ENCODE assay signal across 8 cellular contexts in genomic region chr5:80254767-80255424, GRCh38. TPM values are rescaled to one million over a fixed set of nuclear protein-coding genes. Genes with fewer than 3 reads are reported as not detected.
DNase-seq lines count a peak whose midpoint lies in the region; ATAC-seq, FAIRE-seq and TF ChIP-seq lines count a peak whose summit lies in the region.

No MANE protein-coding gene starts in this region.

- H3K4ac ChIP-seq in H1 (replicated peaks; ENCODE audit: insufficient read length, low read depth, low read length), result no peak overlapping the region

- H2BK20ac ChIP-seq in H1 (ENCODE audit: low read length), result no peak overlapping the region

- H3K36me3 ChIP-seq in SK-N-SH (replicated peaks in 1 of 2; ENCODE audit: control insufficient read depth in 1 of 2, insufficient read depth in 2 of 2, low read length in 1 of 2) (no peaks in the 10 kb centered on the region), H1 (ENCODE audit: control insufficient read depth in 2 of 4, insufficient read depth in 4 of 4, low read length in 3 of 4) (peaks cover 0 to 4% (median 0%) of the 10 kb centered on the region in 4 experiments; a peak in 1 of 8 replicates), mesodermal cell (ENCODE audit: control insufficient read depth, insufficient read depth, low read length) (no peaks in the 10 kb centered on the region), tibial nerve (no peaks in the 10 kb centered on the region)

- TF ChIP-seq CTCF in AG04450 (IDR thresholded peaks at IDR 0.05; ENCODE audit: low read depth, low read length), result no peak
- no peak for TF ChIP-seq CTCF in SK-N-SH (IDR thresholded peaks at IDR 0.05)
- no peak for TF ChIP-seq CTCF in H1 (IDR thresholded peaks at IDR 0.05; ENCODE audit: control extremely low read depth in 1 of 3, insufficient read depth in 1 of 3, low read depth in 1 of 3, low read length in 3 of 3)
- TF ChIP-seq CTCF in tibial nerve (IDR thresholded peaks at IDR 0.05), result no peak

- H3K27me3 ChIP-seq in AG04450 (ENCODE audit: control insufficient read depth, insufficient read depth, low read length) (no peaks in the 10 kb centered on the region), SK-N-SH (ENCODE audit: insufficient read depth) (no peaks in the 10 kb centered on the region), H1 (replicated peaks in 1 of 4; ENCODE audit: control insufficient read depth in 3 of 4, extremely low read depth in 1 of 4, insufficient read depth in 3 of 4, low read length in 3 of 4) (no peaks in the 10 kb centered on the region), tibial nerve (no peaks in the 10 kb centered on the region)

- H3K9me2 ChIP-seq in SK-N-SH, result no peaks in the 10 kb centered on the region

- H3K18ac ChIP-seq in H1 (ENCODE audit: extremely low read depth, low read length), result peak overlapping the region; percentile 40

- no peak overlapping the region for H2BK120ac ChIP-seq in H1 (replicated peaks; ENCODE audit: low read depth, low read length)

- no peak overlapping the region for H4K5ac ChIP-seq in H1 (ENCODE audit: insufficient read length, low read depth, low read length)

- no peak overlapping the region for H2AK5ac ChIP-seq in H1 (ENCODE audit: low read depth, low read length)

- H3K9ac ChIP-seq in SK-N-SH, result peak overlapping the region; percentile 76; the same call in 1 of the 2 replicates
- H3K9ac ChIP-seq in H1 (replicated peaks in 1 of 4; ENCODE audit: extremely low read depth in 1 of 4, low read depth in 3 of 4, low read length in 3 of 4), result peak overlapping the region; percentile 38 to 85 (median 63)

- peak overlapping the region; percentile 99 for H3K4me2 ChIP-seq in SK-N-SH
- peak overlapping the region; percentile 90 to 96 for H3K4me2 ChIP-seq in H1 (ENCODE audit: insufficient read depth in 1 of 2, low read depth in 2 of 2, low read length in 2 of 2)

- H3K79me2 ChIP-seq in SK-N-SH (ENCODE audit: insufficient read depth) (peaks cover 43% of the 10 kb centered on the region), H1 (ENCODE audit: control insufficient read depth in 1 of 2, insufficient read depth in 2 of 2, low read length in 2 of 2) (peaks cover 44 to 65% of the 10 kb centered on the region in 2 experiments)

- H3K4me3 ChIP-seq in AG04450 (ENCODE audit: low read depth, low read length) (peak overlapping the region; percentile 79), SK-N-SH (ENCODE audit: low read depth in 2 of 2, low read length in 1 of 2) (peak overlapping the region; percentile 79 to 94), H1 (ENCODE audit: extremely low read depth in 1 of 4, insufficient read depth in 2 of 4, low read depth in 3 of 4, low read length in 4 of 4) (peak overlapping the region; percentile 79 to 92 (median 80)), mesodermal cell (ENCODE audit: extremely low read depth, insufficient read depth, low read length, poor library complexity, severe bottlenecking) (peak overlapping the region; percentile 69), tibial nerve (peak overlapping the region; percentile 88 to 96 (median 90))

- CTCF ChIA-PET in AG04450 (lab: Charles Lee) (interaction anchor here (1.0 to 5.6 kb wide), 5 partner anchors 9 to 172 kb away, joined by 3 to 23 read pairs (median 3); no protein-coding TSS in a partner anchor), SK-N-SH (lab: Yijun Ruan, JAX) (interaction anchor here (0.6 to 5.8 kb wide), 7 partner anchors 10 to 187 kb away, joined by 3 to 32 read pairs (median 3); no protein-coding TSS in a partner anchor), H1 (lab: Charles Lee; ENCODE audit: partially characterized antibody) (interaction anchor here (0.7 to 2.2 kb wide), 9 partner anchors 12 to 139 kb away, joined by 3 to 8 read pairs (median 4); no protein-coding TSS in a partner anchor)

- peak overlapping the region; percentile 55 for H3K56ac ChIP-seq in H1 (replicated peaks; ENCODE audit: insufficient read length, low read depth, low read length)

- POLR2A ChIA-PET in AG04450 (lab: Yijun Ruan, JAX), result interaction anchor here (1.2 to 2.4 kb wide), 3 partner anchors 8 to 163 kb away, joined by 3 to 22 read pairs (median 4); no protein-coding TSS in a partner anchor
- POLR2A ChIA-PET in SK-N-SH (lab: Yijun Ruan, JAX), result interaction anchor here (1.0 to 2.5 kb wide), 5 partner anchors 44 to 163 kb away, joined by 4 to 11 read pairs (median 4); no protein-coding TSS in a partner anchor
- POLR2A ChIA-PET in H1 (lab: Charles Lee; ENCODE audit: partially characterized antibody), result interaction anchor here (0.8 to 6.0 kb wide), 19 partner anchors 9 to 315 kb away, joined by 3 to 113 read pairs (median 7); partner anchors contain the start of genes ANKRD34B and ZFYVE16

- no peaks in the 10 kb centered on the region; the same call in 1 of the 2 replicates for H3K9me3 ChIP-seq in AG04450 (ENCODE audit: control insufficient read depth, insufficient read depth, low read length)
- H3K9me3 ChIP-seq in SK-N-SH, result no peaks in the 10 kb centered on the region
- no peaks in the 10 kb centered on the region for H3K9me3 ChIP-seq in H1 (ENCODE audit: insufficient read depth in 2 of 2, low read depth in 1 of 2, low read length in 1 of 2)
- no peaks in the 10 kb centered on the region for H3K9me3 ChIP-seq in mesodermal cell (ENCODE audit: control insufficient read depth, low read length)
- H3K9me3 ChIP-seq in tibial nerve, result no peaks in the 10 kb centered on the region

- H4K20me1 ChIP-seq in SK-N-SH (ENCODE audit: insufficient read depth), result no peaks in the 10 kb centered on the region
- H4K20me1 ChIP-seq in H1 (replicated peaks in 1 of 2; ENCODE audit: control insufficient read depth in 1 of 2, insufficient read depth in 2 of 2, low read length in 2 of 2), result peaks cover 9 to 28% of the 10 kb centered on the region in 2 experiments

- TF ChIP-seq POLR2A in H1 (IDR thresholded peaks at IDR 0.05; ENCODE audit: control extremely low read depth in 1 of 2, low read depth in 2 of 2, low read length in 2 of 2) (no peak), tibial nerve (IDR thresholded peaks at IDR 0.05) (no peak)

- H3K27ac ChIP-seq in AG04450 (ENCODE audit: low read depth, low read length) (peak overlapping the region; percentile 31), SK-N-SH (ENCODE audit: low read depth in 2 of 2, low read length in 1 of 2) (peak overlapping the region; percentile 41 to 64; a peak in 2 of 4 replicates), H1 (ENCODE audit: low read depth, low read length) (no peak overlapping the region), mesodermal cell (ENCODE audit: low read depth, low read length, severe bottlenecking) (no peak overlapping the region), tibial nerve (peak overlapping the region; percentile 93 to 98 (median 96))

- H3K4me1 ChIP-seq in SK-N-SH (ENCODE audit: control insufficient read depth in 1 of 2, insufficient read depth in 2 of 2, low read depth in 1 of 2, low read length in 1 of 2) (peaks cover 11 to 12% of the 10 kb centered on the region in 2 experiments), H1 (replicated peaks in 1 of 4; ENCODE audit: control insufficient read depth in 3 of 4, insufficient read depth in 4 of 4, low read length in 3 of 4) (peaks cover 7 to 31% (median 27%) of the 10 kb centered on the region in 4 experiments), mesodermal cell (ENCODE audit: control insufficient read depth, insufficient read depth, low read length, poor library complexity, severe bottlenecking) (no peaks in the 10 kb centered on the region), tibial nerve (peaks cover 0 to 57% (median 28%) of the 10 kb centered on the region in 4 donors)

- no peak overlapping the region for H4K91ac ChIP-seq in H1 (replicated peaks; ENCODE audit: insufficient read length, low read length)

- no peak for DNase-seq in AG04450 (ENCODE audit: low read depth, low spot score)
- DNase-seq in SK-N-SH, result peak; percentile 42
- DNase-seq in H1 (ENCODE audit: low read depth in 1 of 2, low spot score in 2 of 2), result no peak
- DNase-seq in tibial nerve (ENCODE audit: low spot score in 2 of 2), result peak in 1 of 2 donors; percentile 19
- DNase-seq in GDM1 (lab: John Stamatoyannopoulos, UW), result no peak

- no peak overlapping the region for H3K14ac ChIP-seq in H1 (ENCODE audit: insufficient read length)

- TF ChIP-seq EP300 in SK-N-SH (IDR thresholded peaks at IDR 0.05; ENCODE audit: borderline replicate concordance in 1 of 2, low read depth in 1 of 2, low read length in 1 of 2) (no peak), H1 (IDR thresholded peaks at IDR 0.05; ENCODE audit: borderline replicate concordance in 1 of 2, low read depth in 2 of 2, low read length in 2 of 2) (no peak), tibial nerve (IDR thresholded peaks at IDR 0.05) (peak in 1 of 2 donors; percentile 4)

- no peak overlapping the region for H4K8ac ChIP-seq in H1 (ENCODE audit: extremely low read depth, insufficient read depth, low read length)

- no peak overlapping the region for H3K23ac ChIP-seq in H1 (ENCODE audit: insufficient read length)

- H2AFZ ChIP-seq in SK-N-SH (ENCODE audit: low read depth) (peak overlapping the region; percentile 75), H1 (ENCODE audit: low read length) (no peak overlapping the region)

- 10% methylated on average over 19 of the region's 22 CpGs for WGBS in SK-N-SH (ENCODE audit: low lambda C conversion rate)
- WGBS in H1 (ENCODE audit: extremely low coverage in 1 of 2, insufficient coverage in 1 of 2, insufficient read length in 1 of 2, insufficient replicate concordance in 2 of 2, low coverage in 1 of 2, low lambda C conversion rate in 2 of 2, missing lambda C conversion rate in 1 of 2), 2 experiments, result 6% methylated on average over 22 of the region's 22 CpGs; no CpG with 5 or more reads in 1 of the 2 experiments
- 1 to 4% methylated on average over 14 to 16 of the region's 22 CpGs for WGBS in mesodermal cell (ENCODE audit: insufficient coverage in 2 of 2), 2 experiments
- 1 to 2% methylated on average over 22 of the region's 22 CpGs for WGBS in tibial nerve, 2 donors

- H3K23me2 ChIP-seq in H1 (ENCODE audit: low read depth, low read length), result peaks cover 16% of the 10 kb centered on the region

- H2BK12ac ChIP-seq in H1 (ENCODE audit: low read depth, low read length), result 0 out of 2 replicates have a peak overlapping the region, but pooled peaks have one; percentile 31

- no peak for TF ChIP-seq RAD21 in SK-N-SH (IDR thresholded peaks at IDR 0.05; ENCODE audit: low read length)
- no peak for TF ChIP-seq RAD21 in H1 (IDR thresholded peaks at IDR 0.05 in 1 of 2, conservative IDR thresholded peaks at IDR 0.05 in 1 of 2; ENCODE audit: low read depth in 2 of 2, low read length in 2 of 2)

- H3F3A ChIP-seq in SK-N-SH (replicated peaks; ENCODE audit: insufficient read depth), result peaks cover 13% of the 10 kb centered on the region

- peaks cover 10% of the 10 kb centered on the region; the same call in 1 of the 2 replicates for H3K79me1 ChIP-seq in H1 (ENCODE audit: low read depth, low read length)

- ATAC-seq in GM21515 (IDR thresholded peaks at IDR 0.05; ENCODE audit: unreplicated experiment), result peak; percentile 1
- no peak for ATAC-seq in GM19397 (IDR thresholded peaks at IDR 0.05; ENCODE audit: unreplicated experiment)

- H2BK15ac ChIP-seq in H1 (ENCODE audit: low read length), result 0 out of 2 replicates have a peak overlapping the region, but pooled peaks have one; percentile 92

- FAIRE-seq in H1 (lab: Jason Lieb, UNC), result no peak

- peak overlapping the region; percentile 68; the same call in 1 of the 2 replicates for H2BK5ac ChIP-seq in H1 (ENCODE audit: low read depth, low read length)

RNA-seq across cellular contexts. Expression of gene SERINC5, which starts 1.0 kb away (rescaled TPM):
- 7.3 and 8.5 TPM in 2 replicates for polyA plus RNA-seq in AG04450 (2011; rRNA removed)
- 9.0 and 11.6 TPM in 2 replicates for polyA minus RNA-seq in AG04450 (2011; rRNA and poly(A)+ RNA removed)
- 4.5 and 7.4 TPM in 2 replicates for polyA plus RNA-seq in SK-N-SH (2012; rRNA removed)
- 5.4 and 6.0 TPM in 2 replicates for polyA plus RNA-seq in SK-N-SH (2012; cell fraction: cytosol; rRNA removed)
- 2.5 and 4.7 TPM in 2 replicates for polyA plus RNA-seq in SK-N-SH (2012; cell fraction: nucleus; rRNA removed)
- 144 and 149 TPM in 2 replicates for total RNA-seq in H1 (2021; fragmentation: NEBNext Ultra II Directional; extraction: Animal tissue kit (Norgen Biotek cat#: 25700))
- 27.2 and 32.2 TPM in 2 replicates for polyA plus RNA-seq in H1 (2011; rRNA removed)
- 34.6 TPM for polyA plus RNA-seq in H1 (2011; cell fraction: cytosol; rRNA removed)
- 31.3 TPM for polyA plus RNA-seq in H1 (2011; cell fraction: nucleus; rRNA removed)
- polyA plus RNA-seq in H1 (2012, experiment 1 of 2), result 36.8 to 55.0 TPM (median 47.7 TPM) in 4 replicates
- 5.6 TPM for polyA plus RNA-seq in H1 (2012, experiment 2 of 2)
- 97.2 TPM for polyA plus RNA-seq in H1 (2013, experiment 1 of 2)
- polyA plus RNA-seq in H1 (2013, experiment 2 of 2), result 109 TPM
- polyA minus RNA-seq in H1 (2011; rRNA and poly(A)+ RNA removed), result 121 and 134 TPM in 2 replicates
- polyA minus RNA-seq in H1 (2011; cell fraction: cytosol; rRNA and poly(A)+ RNA removed), result 58.9 TPM
- polyA minus RNA-seq in H1 (2011; cell fraction: nucleus; rRNA and poly(A)+ RNA removed), result 62.1 TPM
- 33.0 TPM for polyA plus RNA-seq in mesodermal cell (2013, experiment 1 of 2)
- polyA plus RNA-seq in mesodermal cell (2013, experiment 2 of 2), result 34.5 TPM
- total RNA-seq in tibial nerve, result 10 to 100 TPM; 29.1 to 35.8 (median 32.3) TPM

Comparison
In these comparisons a context has a peak if more than half of its experiments do, and no peak if none do; other contexts are left out.
1. H3K27ac ChIP-seq: peak in AG04450 (single experiment), SK-N-SH (2 of 2) and tibial nerve (4 of 4); none in H1 (single experiment) and mesodermal cell (single experiment).
2. Peak in every context shown above with its lines, with median percentiles within 50 percentile points of each other: H3K4me3 ChIP-seq.